15 cellular contexts compared by ENCODE assay signal in the genomic region with DNA sequence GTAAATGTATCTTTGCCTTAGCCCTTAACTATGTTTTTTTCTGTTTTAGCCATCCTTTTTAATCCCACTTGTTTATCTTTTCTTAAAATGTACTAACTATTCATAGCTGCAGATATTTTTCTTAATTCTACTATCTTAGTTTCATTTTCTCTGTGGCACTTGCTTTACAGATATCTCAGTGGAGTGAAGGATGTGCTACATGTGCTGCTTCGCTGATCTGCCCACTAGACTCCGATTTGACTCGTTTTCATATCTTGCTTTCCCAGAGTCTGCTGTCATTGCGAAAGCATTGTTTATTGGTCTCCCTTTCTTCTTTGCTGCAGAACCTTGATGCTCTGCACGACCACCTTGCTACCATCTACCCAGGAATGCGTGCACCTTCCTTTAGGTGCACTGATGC. TPM values are rescaled to one million over a fixed set of nuclear protein-coding genes. Genes with fewer than 3 reads are reported as not detected.
DNase-seq lines count a peak whose midpoint lies in the region; ATAC-seq, FAIRE-seq and TF ChIP-seq lines count a peak whose summit lies in the region.
"Had no signal": no experiment of that assay in that cellular context is flagged by ENCODE, and none has a peak within 500 bp of the region (broad histone marks: within the 10 kb centered on the region; RNA-seq: fewer than 3 reads in every experiment).

No MANE protein-coding gene starts in this region.

- H3K4me1 ChIP-seq in BLaER1 treated with 17β-estradiol and CSF1 and Interleukin-3, amounts not matched to agents 10 nM and 100 nM, result peaks cover 0 to 7% (median 4%) of the 10 kb centered on the region in 10 experiments; a peak in 5 of 20 replicates
- H3K4me1 ChIP-seq in left lung, result peaks cover 3 to 6% of the 10 kb centered on the region in 2 donors
- peaks cover 0 to 4% (median 0%) of the 10 kb centered on the region in 4 donors for H3K4me1 ChIP-seq in upper lobe of left lung
- H3K4me1 ChIP-seq: breast epithelium had no signal

- no peak overlapping the region for H3K27ac ChIP-seq in BLaER1 treated with 17β-estradiol and CSF1 and Interleukin-3, amounts not matched to agents 10 nM and 100 nM
- peak overlapping the region; percentile 10 to 28 for H3K27ac ChIP-seq in left lung
- no peak overlapping the region for H3K27ac ChIP-seq in upper lobe of left lung
- H3K27ac ChIP-seq: breast epithelium had no signal

- peak; percentile 71 for FAIRE-seq in GM19239 (lab: Jason Lieb, UNC)

- TF ChIP-seq CTCF in left lung (IDR thresholded peaks at IDR 0.05) (no peak), upper lobe of left lung (IDR thresholded peaks at IDR 0.05) (no peak)

- 63 to 70% methylated on average over 6 of the region's 6 CpGs for WGBS in upper lobe of left lung, 2 donors

- ATAC-seq in HG03571 (IDR thresholded peaks at IDR 0.05; ENCODE audit: unreplicated experiment) (peak; percentile 47), left lung (no peak), upper lobe of left lung (ENCODE audit: low FRiP score in 2 of 2) (no peak)

- DNase-seq in GM19239 (ENCODE audit: insufficient read length, low spot score), result no peak
- DNase-seq in left lung, result no peak
- DNase-seq in GF-D8 (lab: John Stamatoyannopoulos, UW), result no peak
- no peak for DNase-seq in stimulated activated CD4-positive, alpha-beta T cell treated with anti-CD3 and anti-CD28 coated beads, Interleukin-2, amount 100 ng/mL, for 48 hours
- DNase-seq in SW480 (ENCODE audit: low spot score), result no peak
- no peak for DNase-seq in upper lobe of left lung
- DNase-seq: activated naive CD4-positive, alpha-beta T cell; Calu3; effector CD8-positive, alpha-beta T cell; Kasumi-1; NCI-H1694 treated with DMSO at 0.1 percent for 48 hours; nucleus accumbens had no signal

- no peaks in the 10 kb centered on the region for H3K36me3 ChIP-seq in BLaER1 treated with 17β-estradiol and CSF1 and Interleukin-3, amounts not matched to agents 10 nM and 100 nM
- H3K36me3 ChIP-seq in left lung, result no peaks in the 10 kb centered on the region
- H3K36me3 ChIP-seq in upper lobe of left lung, result peaks cover 0 to 2% (median 0%) of the 10 kb centered on the region in 4 donors
- H3K36me3 ChIP-seq: breast epithelium had no signal

- no peak overlapping the region for H3K4me3 ChIP-seq in BLaER1 treated with 17β-estradiol and CSF1 and Interleukin-3, amounts not matched to agents 10 nM and 100 nM
- H3K4me3 ChIP-seq in left lung (no peak overlapping the region), upper lobe of left lung (no peak overlapping the region)
- H3K4me3 ChIP-seq: breast epithelium had no signal

- no peaks in the 10 kb centered on the region for H3K27me3 ChIP-seq in BLaER1 treated with 17β-estradiol and CSF1 and Interleukin-3, amounts not matched to agents 10 nM and 100 nM
- H3K27me3 ChIP-seq in left lung, result no peaks in the 10 kb centered on the region
- H3K27me3 ChIP-seq in upper lobe of left lung, result no peaks in the 10 kb centered on the region
- H3K27me3 ChIP-seq: breast epithelium had no signal

- no peak for TF ChIP-seq POLR2A in upper lobe of left lung (IDR thresholded peaks at IDR 0.05)

- no peak overlapping the region; a peak in 1 of 22 replicates for H3K9ac ChIP-seq in BLaER1 treated with 17β-estradiol and CSF1 and Interleukin-3, amounts not matched to agents 10 nM and 100 nM

- no peak for TF ChIP-seq EP300 in upper lobe of left lung (IDR thresholded peaks at IDR 0.05)

- intact Hi-C loops in left lung (cut with DNase I), result no loop called here

- peak overlapping the region; percentile 2 to 54 (median 33); a peak in 15 of 22 replicates for H3K4me2 ChIP-seq in BLaER1 treated with 17β-estradiol and CSF1 and Interleukin-3, amounts not matched to agents 10 nM and 100 nM

- H3K9me3 ChIP-seq in BLaER1 treated with 17β-estradiol and CSF1 and Interleukin-3, amounts not matched to agents 10 nM and 100 nM (replicated peaks in 1 of 11), result no peaks in the 10 kb centered on the region
- H3K9me3 ChIP-seq in left lung (no peaks in the 10 kb centered on the region), upper lobe of left lung (no peaks in the 10 kb centered on the region)
- H3K9me3 ChIP-seq: breast epithelium had no signal

- H4K20me1 ChIP-seq in BLaER1 treated with 17β-estradiol and CSF1 and Interleukin-3, amounts not matched to agents 10 nM and 100 nM, result no peaks in the 10 kb centered on the region

RNA-seq across cellular contexts. Expression of a gene that starts 30.6 kb away (rescaled TPM):
- total RNA-seq in left lung (10 to 100 TPM; 20.8 to 23.2 TPM), upper lobe of left lung (10 to 100 TPM in 3 of 6 donors, 1 to 10 TPM in 3; 8.1 to 24.1 (median 13.2) TPM)

Comparison
In these comparisons a context has a peak if more than half of its experiments do, and no peak if none do; other contexts are left out.
1. H3K27ac ChIP-seq: peak in left lung (2 of 2); none in BLaER1 treated with 17β-estradiol and CSF1 and Interleukin-3, amounts not matched to agents 10 nM and 100 nM (0 of 11) and upper lobe of left lung (0 of 4).